ENCODE assay signal across 12 cellular contexts in genomic region chr17:18037482-18037881, GRCh38. TPM values are rescaled to one million over a fixed set of nuclear protein-coding genes. Genes with fewer than 3 reads are reported as not detected.
A peak's percentile ranks its signal among the peaks of the same experiment; 100 is the strongest.
DNase-seq lines count a peak whose midpoint lies in the region; ATAC-seq, FAIRE-seq and TF ChIP-seq lines count a peak whose summit lies in the region.
"Had no signal": no experiment of that assay in that cellular context is flagged by ENCODE, and none has a peak within 500 bp of the region (broad histone marks: within the 10 kb centered on the region; RNA-seq: fewer than 3 reads in every experiment).

No MANE protein-coding gene starts in this region.

- no peaks in the 10 kb centered on the region for H3K9me3 Mint-ChIP-seq in activated CD4-positive, alpha-beta T cell treated with anti-CD3 and anti-CD28 coated beads, Interleukin-2, amount 10 ng/mL, durations not matched to agents 7 days and 5 days

- H2BK12ac ChIP-seq in neuronal stem cell (ENCODE audit: low read length) = no peak overlapping the region

- no peaks in the 10 kb centered on the region for H3K27me3 Mint-ChIP-seq in activated CD4-positive, alpha-beta T cell treated with anti-CD3 and anti-CD28 coated beads, Interleukin-2, amount 10 ng/mL, durations not matched to agents 7 days and 5 days

- H3K36me3 ChIP-seq in GM12878 (ENCODE audit: control insufficient read depth in 2 of 2, insufficient read depth in 2 of 2, low read length in 1 of 2) (no peaks in the 10 kb centered on the region), neuronal stem cell (replicated peaks in 1 of 2; ENCODE audit: control insufficient read depth in 2 of 2, insufficient read depth in 2 of 2, low read length in 2 of 2) (no peaks in the 10 kb centered on the region)
- H3K36me3 ChIP-seq: tibial nerve had no signal

- H3K27ac Mint-ChIP-seq in activated CD4-positive, alpha-beta T cell treated with anti-CD3 and anti-CD28 coated beads, Interleukin-2, amount 10 ng/mL, durations not matched to agents 7 days and 5 days = peak overlapping the region; percentile 4

- H3K9me3 ChIP-seq in GM12878 (replicated peaks; ENCODE audit: control insufficient read depth, insufficient read depth, low read length) (no peaks in the 10 kb centered on the region), neuronal stem cell (replicated peaks in 1 of 2; ENCODE audit: control insufficient read depth in 2 of 2, insufficient read depth in 1 of 2, low read depth in 1 of 2, low read length in 2 of 2) (no peaks in the 10 kb centered on the region)
- H3K9me3 ChIP-seq: tibial nerve had no signal

- no peak for TF ChIP-seq CTCF in GM12878 (IDR thresholded peaks at IDR 0.05 in 2 of 3, conservative IDR thresholded peaks at IDR 0.05 in 1 of 3; ENCODE audit: control insufficient read depth in 2 of 3, extremely low read depth in 1 of 3, insufficient read depth in 1 of 3, low read depth in 3 of 3, low read length in 3 of 3)

- peaks cover 4% of the 10 kb centered on the region for H3K36me3 Mint-ChIP-seq in activated CD4-positive, alpha-beta T cell treated with anti-CD3 and anti-CD28 coated beads, Interleukin-2, amount 10 ng/mL, durations not matched to agents 7 days and 5 days (ENCODE audit: low read depth)

- H2AFZ ChIP-seq in GM12878 (ENCODE audit: control insufficient read depth, low read depth, low read length) = no peak overlapping the region
- H2AFZ ChIP-seq in neuronal stem cell (ENCODE audit: low read length) = no peak overlapping the region

- peaks cover 54% of the 10 kb centered on the region for H3K4me1 Mint-ChIP-seq in activated CD4-positive, alpha-beta T cell treated with anti-CD3 and anti-CD28 coated beads, Interleukin-2, amount 10 ng/mL, durations not matched to agents 7 days and 5 days

- H3K4me3 ChIP-seq in GM12878 (peak overlapping the region; percentile 80), neuronal stem cell (ENCODE audit: low read length in 2 of 2) (no peak overlapping the region)

- intact Hi-C loops in GM12878 (cut with micrococcal nuclease; ENCODE audit: unreplicated experiment) = loop anchor here (5.0 kb wide), 2 partner anchors 80 to 215 kb away; no protein-coding TSS in a partner anchor

- no peak overlapping the region for H3K18ac ChIP-seq in neuronal stem cell (ENCODE audit: low read length)

- peak overlapping the region; percentile 29; the same call in 1 of the 2 replicates for H3K27ac ChIP-seq in GM12878 (ENCODE audit: control insufficient read depth, insufficient read depth)
- no peak overlapping the region for H3K27ac ChIP-seq in neuronal stem cell (replicated peaks; ENCODE audit: low read length)

- H3K4me1 ChIP-seq in GM12878 (ENCODE audit: control insufficient read depth, insufficient read depth, low read length) = peaks cover 21% of the 10 kb centered on the region
- peaks cover 13 to 17% of the 10 kb centered on the region in 2 donors for H3K4me1 ChIP-seq in neuronal stem cell (ENCODE audit: control insufficient read depth in 2 of 2, insufficient read depth in 1 of 2, low read depth in 1 of 2, low read length in 2 of 2)

- H2AK5ac ChIP-seq in neuronal stem cell (ENCODE audit: low read depth, low read length) = no peak overlapping the region

- peak overlapping the region; percentile 94 for H3K4me3 Mint-ChIP-seq in activated CD4-positive, alpha-beta T cell treated with anti-CD3 and anti-CD28 coated beads, Interleukin-2, amount 10 ng/mL, durations not matched to agents 7 days and 5 days

- RAD21 ChIA-PET in GM12878 (lab: Charles Lee; ENCODE audit: unreplicated experiment) = interaction anchor here (1.3 to 1.4 kb wide), 2 partner anchors 65 to 78 kb away, joined by 3 read pairs; partner anchors contain the start of genes DRC3 and TOM1L2

- no peak overlapping the region for H2BK15ac ChIP-seq in neuronal stem cell (ENCODE audit: low read length)

- WGBS in GM12878 (ENCODE audit: insufficient coverage, insufficient replicate concordance, low lambda C conversion rate, missing lambda C conversion rate) = 33% methylated on average over 6 of the region's 6 CpGs
- no CpG with 5 or more reads among the region's 6 CpGs for WGBS in neuronal stem cell (ENCODE audit: extremely low coverage in 2 of 2, insufficient read length in 2 of 2, insufficient replicate concordance in 1 of 2), 2 donors

- H3K79me1 ChIP-seq in neuronal stem cell (ENCODE audit: low read depth, low read length) = peaks cover 7% of the 10 kb centered on the region

- peaks cover 27% of the 10 kb centered on the region for H3K79me2 ChIP-seq in GM12878 (ENCODE audit: control insufficient read depth, insufficient read depth, low read length)

- TF ChIP-seq EP300 in GM12878 (IDR thresholded peaks at IDR 0.05; ENCODE audit: borderline replicate concordance in 1 of 2, control insufficient read depth in 1 of 2, low read depth in 2 of 2, low read length in 2 of 2) = no peak

- peak; percentile 23 for FAIRE-seq in GM12878 (lab: Jason Lieb, UNC)
- FAIRE-seq: H54, HTR-8/SVneo had no signal

- H3K4me2 ChIP-seq in GM12878 (ENCODE audit: control insufficient read depth, insufficient read depth) = peak overlapping the region; percentile 93
- H3K4me2 ChIP-seq in neuronal stem cell (ENCODE audit: insufficient read depth, low read length, poor library complexity, severe bottlenecking) = no peak overlapping the region

- DNase-seq in activated CD4-positive, alpha-beta T cell treated with anti-CD3 and anti-CD28 coated beads, Interleukin-2, amount 10 ng/mL, durations not matched to agents 7 days and 5 days = no peak
- DNase-seq in activated CD4-positive, alpha-beta T cell treated with anti-CD3 and anti-CD28 coated beads for 48 hours = no peak
- peak; percentile 71 for DNase-seq in NOMO-1 treated with dmso at 0.1 percent for 144 hours (lab: John Stamatoyannopoulos, UW; ENCODE audit: unreplicated experiment)
- DNase-seq in GM12878 (ENCODE audit: low read depth, low spot score) = no peak
- peak; percentile 53 for DNase-seq in pons (ENCODE audit: low spot score)
- no peak for DNase-seq in kidney tubule cell (ENCODE audit: low spot score)
- no peak for DNase-seq in neuronal stem cell (ENCODE audit: low spot score)
- DNase-seq: left colon had no signal

- H3K14ac ChIP-seq in neuronal stem cell (ENCODE audit: low read length) = no peak overlapping the region

- CTCF ChIA-PET in activated CD4-positive, alpha-beta T cell treated with anti-CD3 and anti-CD28 coated beads, Interleukin-2, amount 10 ng/mL, durations not matched to agents 7 days and 5 days (lab: Charles Lee) = interaction anchor here (0.9 to 1.5 kb wide), 2 partner anchors 12 to 147 kb away, joined by 3 to 4 read pairs; no protein-coding TSS in a partner anchor
- CTCF ChIA-PET in GM12878 (lab: Yijun Ruan, JAX) = interaction anchor here (1.0 to 2.4 kb wide), 3 partner anchors 53 to 147 kb away, joined by 4 to 7 read pairs (median 6); no protein-coding TSS in a partner anchor

- SMC1A ChIA-PET in GM12878 (lab: Charles Lee; ENCODE audit: uncharacterized antibody, unreplicated experiment) = interaction anchor here (1.0 kb wide), 1 partner anchor 12 kb away, joined by 4 read pairs; no protein-coding TSS in a partner anchor

- no peak for TF ChIP-seq RAD21 in GM12878 (IDR thresholded peaks at IDR 0.05; ENCODE audit: insufficient read depth, low read depth, low read length)

- BruUV-seq in GM12878 (replicated peaks; lab: Mats Ljungman, UMichigan) = no TSS peak

- no peak overlapping the region for H3K23ac ChIP-seq in neuronal stem cell (ENCODE audit: low read depth, low read length, poor library complexity)

- H4K20me1 ChIP-seq in GM12878 (ENCODE audit: control insufficient read depth, insufficient read depth) = no peaks in the 10 kb centered on the region

- no peaks in the 10 kb centered on the region for H3K27me3 ChIP-seq in GM12878 (replicated peaks in 1 of 2; ENCODE audit: control insufficient read depth in 2 of 2, insufficient read depth in 2 of 2, low read length in 1 of 2)
- peaks cover 0 to 2% (median 0%) of the 10 kb centered on the region in 3 experiments for H3K27me3 ChIP-seq in neuronal stem cell (ENCODE audit: control insufficient read depth in 3 of 3, insufficient read depth in 3 of 3, low read depth in 1 of 3, low read length in 3 of 3)
- H3K27me3 ChIP-seq: tibial nerve had no signal

- H3K9ac ChIP-seq in GM12878 (ENCODE audit: control insufficient read depth, insufficient read depth, low read length) = no peak overlapping the region
- H3K9ac ChIP-seq in neuronal stem cell (ENCODE audit: low read depth, low read length, poor library complexity) = no peak overlapping the region

- in situ Hi-C loops in GM12878 (cut with MboI) = no loop called here

- no peak overlapping the region for H2BK5ac ChIP-seq in neuronal stem cell (ENCODE audit: low read length)

- H2BK120ac ChIP-seq in neuronal stem cell (ENCODE audit: low read depth, low read length) = no peak overlapping the region

- POLR2A ChIA-PET in activated CD4-positive, alpha-beta T cell treated with anti-CD3 and anti-CD28 coated beads, Interleukin-2, amount 10 ng/mL, durations not matched to agents 7 days and 5 days (lab: Charles Lee) = no interaction called here
- POLR2A ChIA-PET in GM12878 (lab: Charles Lee) = interaction anchor here (1.9 kb wide), 1 partner anchor 65 kb away, joined by 6 read pairs; the partner anchor contains the start of genes DRC3 and TOM1L2

- H4K91ac ChIP-seq in neuronal stem cell (ENCODE audit: low read depth, low read length, poor library complexity) = no peak overlapping the region

- TF ChIP-seq POLR2A in GM12878 (IDR thresholded peaks at IDR 0.05; ENCODE audit: low read depth, low read length) = no peak

- H3K4ac ChIP-seq in neuronal stem cell (ENCODE audit: low read length) = no peak overlapping the region

- ATAC-seq in GM12878 (no peak), GM21786 (IDR thresholded peaks at IDR 0.05; ENCODE audit: unreplicated experiment) (no peak)
- ATAC-seq: left colon had no signal

- H4K8ac ChIP-seq in neuronal stem cell (ENCODE audit: low read depth, low read length) = no peak overlapping the region

RNA-seq across cellular contexts. Expression of gene ATPAF2, which starts 1.5 kb away (rescaled TPM):
- 10 to 100 TPM; 27.0 to 32.4 TPM for total RNA-seq in activated CD4-positive, alpha-beta T cell treated with anti-CD3 and anti-CD28 coated beads, Interleukin-2, amount 10 ng/mL, durations not matched to agents 7 days and 5 days
- 74.6 and 82.4 TPM in 2 replicates for total RNA-seq in GM12878 (2013; cell fraction: nucleolus; rRNA removed)
- total RNA-seq in GM12878 (2014; rRNA removed) (21.9 and 26.1 TPM in 2 replicates), GM12878 (2014; rRNA removed; fragmentation: Illumina TruSeq; extraction: Trizol) (18.4 and 19.8 TPM in 2 replicates), GM12878 (2021) (27.0 and 33.2 TPM in 2 replicates)
- 17.4 TPM for polyA plus RNA-seq in GM12878 (2011; ENCODE audit: low read depth)
- polyA plus RNA-seq in GM12878 (2011; rRNA removed) (17.4 and 28.7 TPM in 2 replicates), GM12878 (2014; fragmentation: Illumina TruSeq; extraction: Trizol) (25.5 and 27.5 TPM in 2 replicates), GM12878 (2014; fragmentation: Nextera tagmentation; extraction: Ambion mirVana) (10 to 100 TPM in 1 of 2 experiments, 1 to 10 TPM in 1; 6.5 to 15.3 TPM), GM12878 (2014; rRNA removed) (28.0 and 29.4 TPM in 2 replicates), GM12878 (2016; fragmentation: Nextera tagmentation; extraction: Ambion mirVana) (10 to 100 TPM; 32.8 to 33.0 TPM)
- 24.7 and 31.7 TPM in 2 replicates for polyA plus RNA-seq in GM12878 (2011; cell fraction: cytosol; rRNA removed)
- 77.1 and 79.0 TPM in 2 replicates for polyA plus RNA-seq in GM12878 (2011; cell fraction: nucleus; rRNA removed)
- 19.2 and 28.3 TPM in 2 replicates for polyA plus RNA-seq in GM12878 (2012)
- 18.9 and 27.5 TPM in 2 replicates for polyA minus RNA-seq in GM12878 (2011; rRNA and poly(A)+ RNA removed)
- polyA minus RNA-seq in GM12878 (2011; cell fraction: cytosol; rRNA and poly(A)+ RNA removed) = 10.1 and 12.4 TPM in 2 replicates
- 17.4 and 35.1 TPM in 2 replicates for polyA minus RNA-seq in GM12878 (2011; cell fraction: nucleus; rRNA and poly(A)+ RNA removed)
- polyA plus RNA-seq in neuronal stem cell (2013, experiment 1 of 2) = 18.5 TPM
- polyA plus RNA-seq in neuronal stem cell (2013, experiment 2 of 2) = 19.0 TPM

RNA-seq across cellular contexts. Expression of gene GID4, which starts 1.7 kb away (rescaled TPM):
- 1 to 10 TPM; 8.6 to 8.8 TPM for total RNA-seq in activated CD4-positive, alpha-beta T cell treated with anti-CD3 and anti-CD28 coated beads, Interleukin-2, amount 10 ng/mL, durations not matched to agents 7 days and 5 days
- total RNA-seq in GM12878 (2013; cell fraction: nucleolus; rRNA removed) = 9.3 and 10.5 TPM in 2 replicates
- total RNA-seq in GM12878 (2014; rRNA removed) (4.4 and 4.5 TPM in 2 replicates), GM12878 (2014; rRNA removed; fragmentation: Illumina TruSeq; extraction: Trizol) (3.3 and 3.7 TPM in 2 replicates), GM12878 (2021) (5.7 and 7.3 TPM in 2 replicates)
- polyA plus RNA-seq in GM12878 (2011; ENCODE audit: low read depth) = 3.2 TPM
- polyA plus RNA-seq in GM12878 (2011; rRNA removed) (6.1 and 6.3 TPM in 2 replicates), GM12878 (2014; fragmentation: Illumina TruSeq; extraction: Trizol) (5.5 and 6.1 TPM in 2 replicates), GM12878 (2014; fragmentation: Nextera tagmentation; extraction: Ambion mirVana) (1 to 10 TPM in 1 of 2 experiments, under 1 TPM in 1; 0.93 to 1.6 TPM), GM12878 (2014; rRNA removed) (3.5 and 3.6 TPM in 2 replicates), GM12878 (2016; fragmentation: Nextera tagmentation; extraction: Ambion mirVana) (1 to 10 TPM; 3.4 to 3.6 TPM)
- 3.6 and 5.7 TPM in 2 replicates for polyA plus RNA-seq in GM12878 (2011; cell fraction: cytosol; rRNA removed)
- 3.6 and 3.7 TPM in 2 replicates for polyA plus RNA-seq in GM12878 (2011; cell fraction: nucleus; rRNA removed)
- polyA plus RNA-seq in GM12878 (2012) = 4.5 and 6.2 TPM in 2 replicates
- 8.4 and 8.9 TPM in 2 replicates for polyA minus RNA-seq in GM12878 (2011; rRNA and poly(A)+ RNA removed)
- polyA minus RNA-seq in GM12878 (2011; cell fraction: cytosol; rRNA and poly(A)+ RNA removed) = 2.1 and 3.2 TPM in 2 replicates
- polyA minus RNA-seq in GM12878 (2011; cell fraction: nucleus; rRNA and poly(A)+ RNA removed) = 1.7 and 3.4 TPM in 2 replicates
- 9.7 TPM for polyA plus RNA-seq in neuronal stem cell (2013, experiment 1 of 2)
- 10.5 TPM for polyA plus RNA-seq in neuronal stem cell (2013, experiment 2 of 2)

RNA-seq across cellular contexts. Expression of gene DRG2, which starts 50.3 kb away (rescaled TPM):
- total RNA-seq in activated CD4-positive, alpha-beta T cell treated with anti-CD3 and anti-CD28 coated beads, Interleukin-2, amount 10 ng/mL, durations not matched to agents 7 days and 5 days = 10 to 100 TPM; 45.9 to 52.2 TPM
- 79.5 and 83.7 TPM in 2 replicates for total RNA-seq in GM12878 (2013; cell fraction: nucleolus; rRNA removed)
- total RNA-seq in GM12878 (2014; rRNA removed) (54.0 and 57.8 TPM in 2 replicates), GM12878 (2014; rRNA removed; fragmentation: Illumina TruSeq; extraction: Trizol) (37.7 and 42.1 TPM in 2 replicates), GM12878 (2021) (55.0 and 56.2 TPM in 2 replicates)
- polyA plus RNA-seq in GM12878 (2011; ENCODE audit: low read depth) = 18.1 TPM
- polyA plus RNA-seq in GM12878 (2011; rRNA removed) (17.1 and 32.9 TPM in 2 replicates), GM12878 (2014; fragmentation: Illumina TruSeq; extraction: Trizol) (19.3 and 35.2 TPM in 2 replicates), GM12878 (2014; fragmentation: Nextera tagmentation; extraction: Ambion mirVana) (10 to 100 TPM in 1 of 2 experiments, 1 to 10 TPM in 1; 9.1 to 13.7 TPM), GM12878 (2014; rRNA removed) (53.3 and 56.5 TPM in 2 replicates), GM12878 (2016; fragmentation: Nextera tagmentation; extraction: Ambion mirVana) (10 to 100 TPM; 49.3 to 64.8 TPM)
- 42.7 and 47.6 TPM in 2 replicates for polyA plus RNA-seq in GM12878 (2011; cell fraction: cytosol; rRNA removed)
- polyA plus RNA-seq in GM12878 (2011; cell fraction: nucleus; rRNA removed) = 108 and 113 TPM in 2 replicates
- polyA plus RNA-seq in GM12878 (2012) = 27.8 and 30.8 TPM in 2 replicates
- polyA minus RNA-seq in GM12878 (2011; rRNA and poly(A)+ RNA removed) = 34.3 and 52.0 TPM in 2 replicates
- 18.8 and 21.0 TPM in 2 replicates for polyA minus RNA-seq in GM12878 (2011; cell fraction: cytosol; rRNA and poly(A)+ RNA removed)
- polyA minus RNA-seq in GM12878 (2011; cell fraction: nucleus; rRNA and poly(A)+ RNA removed) = 35.2 and 59.0 TPM in 2 replicates
- 21.8 TPM for polyA plus RNA-seq in neuronal stem cell (2013, experiment 1 of 2)
- 20.9 TPM for polyA plus RNA-seq in neuronal stem cell (2013, experiment 2 of 2)

Comparison
In these comparisons a context has a peak if more than half of its experiments do, and no peak if none do; other contexts are left out.
1. DNase-seq: peak in NOMO-1 treated with dmso at 0.1 percent for 144 hours (single experiment) and pons (single experiment); none in activated CD4-positive, alpha-beta T cell treated with anti-CD3 and anti-CD28 coated beads, Interleukin-2, amount 10 ng/mL, durations not matched to agents 7 days and 5 days (single experiment), activated CD4-positive, alpha-beta T cell treated with anti-CD3 and anti-CD28 coated beads for 48 hours (single experiment), GM12878 (single experiment), kidney tubule cell (single experiment) and neuronal stem cell (single experiment).